ENCODE assay signal across 24 cellular contexts in the genomic region with DNA sequence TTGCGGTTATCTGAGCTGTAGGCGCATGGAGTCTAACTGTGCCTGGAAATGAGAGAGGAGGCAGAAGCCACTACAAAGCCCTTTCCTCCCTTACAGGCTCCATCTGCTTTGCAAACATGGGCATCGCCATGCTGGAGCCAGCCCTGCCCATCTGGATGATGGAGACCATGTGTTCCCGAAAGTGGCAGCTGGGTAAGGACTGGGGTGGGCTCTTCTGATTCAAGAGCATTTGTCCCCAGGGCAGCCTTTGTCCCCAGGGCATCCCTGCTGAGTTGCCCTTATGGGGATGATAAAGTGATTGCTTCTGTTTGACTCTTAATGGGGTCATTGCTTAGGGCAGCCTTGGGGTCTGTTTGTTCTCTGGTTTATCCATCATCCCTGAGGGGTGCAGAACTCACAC. TPM values are rescaled to one million over a fixed set of nuclear protein-coding genes. Genes with fewer than 3 reads are reported as not detected.
"Had no signal": no experiment of that assay in that cellular context is flagged by ENCODE, and none has a peak within 500 bp of the region (broad histone marks: within the 10 kb centered on the region; RNA-seq: fewer than 3 reads in every experiment).

No MANE protein-coding gene starts in this region.

- H3K4me3 ChIP-seq: gastrocnemius medialis, testis, uterus had no signal

- H3K9me3 ChIP-seq: gastrocnemius medialis, neutrophil, testis, uterus had no signal

- H3K36me3 ChIP-seq: gastrocnemius medialis, uterus had no signal

- H3K27me3 ChIP-seq: neutrophil, testis, uterus had no signal

- FAIRE-seq: astrocyte, small intestine had no signal

- H3K4me1 ChIP-seq: gastrocnemius medialis, parathyroid adenoma, uterus had no signal

- H3K27ac ChIP-seq: gastrocnemius medialis, neutrophil, parathyroid adenoma, testis, uterus had no signal

- DNase-seq: activated CD4-positive, alpha-beta T cell treated with anti-CD3 and anti-CD28 coated beads, Interleukin-2, amount 50 U/mL, for 4 hours; activated naive CD4-positive, alpha-beta T cell treated with Interleukin-2 at 50 U/mL for 16 hours; activated naive CD8-positive, alpha-beta T cell treated with anti-CD3 and anti-CD28 coated beads for 36 hours; activated T-cell treated with anti-CD3 and anti-CD28 coated beads, Interleukin-2, amount 50 U/mL, for 48 hours; central memory CD4-positive, alpha-beta T cell; dermis blood vessel endothelial cell; effector CD8-positive, alpha-beta T cell; gastrocnemius medialis; hypothalamus; left cardiac atrium; small intestine; stimulated activated CD4-positive, alpha-beta T cell treated with anti-CD3 and anti-CD28 coated beads, Interleukin-2, amount 100 ng/mL, for 24 hours; stimulated activated CD8-positive, alpha-beta memory T cell treated with anti-CD3 and anti-CD28 coated beads, Interleukin-4, amount 100 ng/mL, for 48 hours; stimulated activated naive B cell treated with anti-CD40 and anti-IgM and Interleukin-4, amounts not matched to agents 10 μg/mL and 1 μg/mL and 100 μg/mL, for 72 hours; testis; trophoblast cell; uterus had no signal

- ATAC-seq: gastrocnemius medialis; left cardiac atrium; natural killer cell treated with Interleukin-12 subunit alpha and Interleukin-12 subunit beta and Interleukin-15 and Interleukin-18, amount 100 ng/mL, for 72 hours; sciatic nerve; stimulated activated naive B cell treated with anti-CD40 and anti-IgM and Interleukin-4, amounts not matched to agents 10 μg/mL and 1 μg/mL and 100 μg/mL, for 72 hours; WTC11 had no signal

RNA-seq across cellular contexts. Expression of a gene that starts 16.8 kb away (rescaled TPM):
- total RNA-seq: activated naive CD8-positive, alpha-beta T cell treated with anti-CD3 and anti-CD28 coated beads for 36 hours; astrocyte; dermis blood vessel endothelial cell; pulmonary artery endothelial cell had no signal
